Comparison of ENCODE assay signal across 13 cellular contexts in genomic region chr15:30921781-30922371, GRCh38. TPM values are rescaled to one million over a fixed set of nuclear protein-coding genes. Genes with fewer than 3 reads are reported as not detected.
DNase-seq lines count a peak whose midpoint lies in the region; ATAC-seq, FAIRE-seq and TF ChIP-seq lines count a peak whose summit lies in the region.
"Had no signal": no experiment of that assay in that cellular context is flagged by ENCODE, and none has a peak within 500 bp of the region (broad histone marks: within the 10 kb centered on the region; RNA-seq: fewer than 3 reads in every experiment).

No MANE protein-coding gene starts in this region.

- ATAC-seq in HG03460 (IDR thresholded peaks at IDR 0.05; ENCODE audit: unreplicated experiment) = no peak
- ATAC-seq: left lung; stimulated activated naive CD8-positive, alpha-beta T cell treated with anti-CD3 and anti-CD28 coated beads, Interleukin-15, amount 100 ng/mL, for 72 hours had no signal

- no peak for TF ChIP-seq CTCF in astrocyte (IDR thresholded peaks at IDR 0.05; ENCODE audit: insufficient read depth, low read depth, low read length)
- no peak for TF ChIP-seq CTCF in RWPE1 (conservative IDR thresholded peaks at IDR 0.05; ENCODE audit: low read depth)
- TF ChIP-seq CTCF in esophagus squamous epithelium (IDR thresholded peaks at IDR 0.05) = no peak

- H3K9ac ChIP-seq in astrocyte (ENCODE audit: low read length) = peak overlapping the region; percentile 21
- peak overlapping the region; percentile 74 for H3K9ac ChIP-seq in iPS-20b (ENCODE audit: low read depth, low read length)

- FAIRE-seq in GM12891 (lab: Jason Lieb, UNC) (peak; percentile 5), astrocyte (lab: Jason Lieb, UNC) (no peak)

- POLR2A ChIA-PET in RWPE1 (lab: Yijun Ruan, JAX; ENCODE audit: low non-redundant PET) = no interaction called here

- H3K4me2 ChIP-seq in astrocyte (ENCODE audit: low read length) = peak overlapping the region; percentile 66

- WGBS in esophagus squamous epithelium, 2 donors = 87 to 88% methylated on average over 8 to 9 of the region's 9 CpGs

- CTCF ChIA-PET in RWPE1 (lab: Yijun Ruan, JAX) = no interaction called here

- peaks cover 2% of the 10 kb centered on the region for H3K79me2 ChIP-seq in astrocyte (ENCODE audit: insufficient read depth, low read length)

- H3K27me3 ChIP-seq in astrocyte (ENCODE audit: insufficient read depth, low read length) (no peaks in the 10 kb centered on the region), iPS-20b (ENCODE audit: insufficient read depth, low read length) (no peaks in the 10 kb centered on the region), esophagus squamous epithelium (no peaks in the 10 kb centered on the region)
- H3K27me3 ChIP-seq: left lung had no signal

- H3K9me3 ChIP-seq in astrocyte (ENCODE audit: insufficient read depth, low read depth, low read length) = no peaks in the 10 kb centered on the region
- no peaks in the 10 kb centered on the region for H3K9me3 ChIP-seq in iPS-20b (ENCODE audit: insufficient read depth, low read depth, low read length)
- H3K9me3 ChIP-seq in esophagus squamous epithelium = no peaks in the 10 kb centered on the region
- H3K9me3 ChIP-seq: left lung had no signal

- H3K4me1 ChIP-seq in astrocyte (ENCODE audit: insufficient read depth, low read length) (peaks cover 37% of the 10 kb centered on the region), iPS-20b (ENCODE audit: insufficient read depth, low read length) (peaks cover 28% of the 10 kb centered on the region), esophagus squamous epithelium (no peaks in the 10 kb centered on the region)
- H3K4me1 ChIP-seq: left lung had no signal

- H3K4me1 Mint-ChIP-seq in astrocyte (ENCODE audit: low read depth, unreplicated experiment) = peaks cover 22% of the 10 kb centered on the region
- H3K4me1 Mint-ChIP-seq: activated naive CD4-positive, alpha-beta T cell treated with anti-CD3 and anti-CD28 coated beads, Interleukin-2, amount 10 ng/mL, durations not matched to agents 7 days and 5 days; CD14-positive monocyte; stimulated activated naive CD8-positive, alpha-beta T cell treated with anti-CD3 and anti-CD28 coated beads, Interleukin-15, amount 100 ng/mL, for 72 hours had no signal

- intact Hi-C loops in posterior cingulate gyrus (cut with DNase I) (loop anchor here (2.0 kb wide), 1 partner anchor 69 kb away; the partner anchor contains the start of gene MTMR10), esophagus squamous epithelium (cut with DNase I) (no loop called here)

- DNase-seq in GM12891 (ENCODE audit: insufficient read length, low spot score) (no peak), astrocyte (ENCODE audit: low read depth) (peak; percentile 25), posterior cingulate gyrus (peak in 9 of 10 donors; percentile 41 to 96 (median 68)), LoVo (ENCODE audit: low spot score) (no peak), RWPE1 (ENCODE audit: low spot score) (no peak), esophagus squamous epithelium (lab: John Stamatoyannopoulos, UW) (no peak)
- DNase-seq: activated naive CD4-positive, alpha-beta T cell treated with anti-CD3 and anti-CD28 coated beads, Interleukin-2, amount 10 ng/mL, durations not matched to agents 7 days and 5 days; left lung; NCI-H1694 treated with DMSO at 0.1 percent for 48 hours; stimulated activated naive CD8-positive, alpha-beta T cell treated with anti-CD3 and anti-CD28 coated beads, Interleukin-15, amount 100 ng/mL, for 72 hours had no signal

- H3K27ac Mint-ChIP-seq in astrocyte (ENCODE audit: unreplicated experiment) = peak overlapping the region; percentile 96
- H3K27ac Mint-ChIP-seq: activated naive CD4-positive, alpha-beta T cell treated with anti-CD3 and anti-CD28 coated beads, Interleukin-2, amount 10 ng/mL, durations not matched to agents 7 days and 5 days had no signal

- H3K27ac ChIP-seq in astrocyte (ENCODE audit: low read depth, low read length) (peak overlapping the region; percentile 79), iPS-20b (ENCODE audit: low read length) (peak overlapping the region; percentile 19), RWPE1 (no peak overlapping the region), esophagus squamous epithelium (peak overlapping the region in 2 of 4 donors; percentile 4 to 47)
- H3K27ac ChIP-seq: left lung had no signal

- peaks cover 12% of the 10 kb centered on the region for H3K36me3 Mint-ChIP-seq in astrocyte (ENCODE audit: low read depth, unreplicated experiment)

- H4K20me1 ChIP-seq in astrocyte (ENCODE audit: insufficient read depth, low read length) = peaks cover 3% of the 10 kb centered on the region

- no peaks in the 10 kb centered on the region for H3K9me3 Mint-ChIP-seq in astrocyte (ENCODE audit: unreplicated experiment)
- H3K9me3 Mint-ChIP-seq: activated naive CD4-positive, alpha-beta T cell treated with anti-CD3 and anti-CD28 coated beads, Interleukin-2, amount 10 ng/mL, durations not matched to agents 7 days and 5 days; CD14-positive monocyte; stimulated activated naive CD8-positive, alpha-beta T cell treated with anti-CD3 and anti-CD28 coated beads, Interleukin-15, amount 100 ng/mL, for 72 hours had no signal

- H3K36me3 ChIP-seq in astrocyte (ENCODE audit: insufficient read depth, low read length) (peaks cover 28% of the 10 kb centered on the region), iPS-20b (ENCODE audit: insufficient read depth, low read depth, low read length) (peaks cover 75% of the 10 kb centered on the region), esophagus squamous epithelium (peaks cover 17 to 100% (median 32%) of the 10 kb centered on the region in 3 donors)

- no peaks in the 10 kb centered on the region for H3K27me3 Mint-ChIP-seq in astrocyte (ENCODE audit: low read depth, unreplicated experiment)
- H3K27me3 Mint-ChIP-seq: activated naive CD4-positive, alpha-beta T cell treated with anti-CD3 and anti-CD28 coated beads, Interleukin-2, amount 10 ng/mL, durations not matched to agents 7 days and 5 days; stimulated activated naive CD8-positive, alpha-beta T cell treated with anti-CD3 and anti-CD28 coated beads, Interleukin-15, amount 100 ng/mL, for 72 hours had no signal

- H3K4me3 ChIP-seq in astrocyte (ENCODE audit: insufficient read depth, low read depth, low read length) (no peak overlapping the region), iPS-20b (ENCODE audit: low read length) (peak overlapping the region; percentile 46; the same call in 1 of the 2 replicates), esophagus squamous epithelium (no peak overlapping the region)
- H3K4me3 ChIP-seq: left lung had no signal

- no peak for TF ChIP-seq POLR2A in GM12891 (IDR thresholded peaks at IDR 0.05; ENCODE audit: low read depth, low read length)
- TF ChIP-seq POLR2A in esophagus squamous epithelium (IDR thresholded peaks at IDR 0.05) = no peak

- H3K4me3 Mint-ChIP-seq in astrocyte (ENCODE audit: unreplicated experiment) = no peak overlapping the region
- H3K4me3 Mint-ChIP-seq: activated naive CD4-positive, alpha-beta T cell treated with anti-CD3 and anti-CD28 coated beads, Interleukin-2, amount 10 ng/mL, durations not matched to agents 7 days and 5 days; CD14-positive monocyte; stimulated activated naive CD8-positive, alpha-beta T cell treated with anti-CD3 and anti-CD28 coated beads, Interleukin-15, amount 100 ng/mL, for 72 hours had no signal

- H2AFZ ChIP-seq in astrocyte (ENCODE audit: low read depth, low read length) = no peak overlapping the region

TF ChIP-seq in GM12891, 5 proteins besides CTCF, POLR2A, EP300 and RAD21:
- TF ChIP-seq POU2F2 (IDR thresholded peaks at IDR 0.05; ENCODE audit: low read depth, low read length) = no peak
- no peak for TF ChIP-seq POLR2AphosphoS5 (IDR thresholded peaks at IDR 0.05; ENCODE audit: low read depth, low read length)
- no peak for TF ChIP-seq SPI1 (IDR thresholded peaks at IDR 0.05; ENCODE audit: low read depth, low read length)
- TF ChIP-seq PAX5 (IDR thresholded peaks at IDR 0.05; ENCODE audit: insufficient read depth, low read length, severe bottlenecking) = no peak
- no peak for TF ChIP-seq TAF1 (IDR thresholded peaks at IDR 0.05; ENCODE audit: low read depth, low read length)
TF ChIP-seq in GM12891: peak in this region for 0.

RNA-seq across cellular contexts. Expression of gene FAN1, which starts 18.2 kb away (rescaled TPM):
- 8.6 TPM for polyA plus RNA-seq in GM12891 (2012; ENCODE audit: low read depth, missing spikeins)
- total RNA-seq in astrocyte = 11.1 and 13.6 TPM in 2 replicates
- total RNA-seq in esophagus squamous epithelium = 10 to 100 TPM in 2 of 4 donors, 1 to 10 TPM in 2; 6.0 to 17.7 (median 10.2) TPM

Comparison
In these comparisons a context has a peak if more than half of its experiments do, and no peak if none do; other contexts are left out.
1. DNase-seq: peak in astrocyte (single experiment) and posterior cingulate gyrus (9 of 10); none in GM12891 (single experiment), LoVo (single experiment), RWPE1 (single experiment) and esophagus squamous epithelium (single experiment).